1 cellular context compared by ENCODE assay signal in the genomic region with DNA sequence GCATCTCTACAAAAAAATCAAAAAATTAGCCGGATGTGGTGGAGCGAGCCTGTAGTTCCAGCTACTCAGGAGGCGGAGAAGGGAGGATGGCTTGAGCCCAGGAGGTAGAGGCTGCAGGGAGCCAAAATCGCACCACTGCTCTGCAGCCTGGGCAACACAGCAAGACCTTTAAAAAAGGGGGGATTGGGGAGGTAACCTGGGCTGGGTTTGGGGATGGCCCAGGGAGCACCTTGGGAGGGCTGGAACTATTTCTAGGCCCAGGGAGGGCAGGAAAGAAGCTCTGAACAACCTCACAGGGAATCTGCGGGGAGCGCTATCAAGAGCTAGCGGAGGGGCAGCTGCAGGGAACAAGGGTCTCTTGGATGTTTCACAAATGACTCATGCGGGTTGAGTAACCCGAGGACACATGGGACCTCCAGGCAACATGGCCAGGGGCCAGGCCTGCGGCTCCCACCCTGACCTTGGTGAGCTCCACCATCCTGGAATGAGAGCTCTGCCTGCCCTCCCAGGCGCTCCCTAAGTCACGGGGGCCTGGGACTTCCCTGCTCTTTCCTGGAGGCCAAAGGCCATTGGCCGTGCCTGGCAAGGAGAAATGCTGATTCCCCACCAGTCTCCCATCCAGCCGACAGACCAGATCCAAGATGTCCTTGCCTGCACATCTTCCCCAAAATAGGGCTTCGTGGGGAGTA.
TF ChIP-seq lines count a peak whose summit lies in the region.

No MANE protein-coding gene starts in this region.

TF ChIP-seq in HepG2, 621 proteins besides CTCF, POLR2A, EP300 and RAD21 (continued from another document and continues in another):
- TF ChIP-seq, protein P1, sequence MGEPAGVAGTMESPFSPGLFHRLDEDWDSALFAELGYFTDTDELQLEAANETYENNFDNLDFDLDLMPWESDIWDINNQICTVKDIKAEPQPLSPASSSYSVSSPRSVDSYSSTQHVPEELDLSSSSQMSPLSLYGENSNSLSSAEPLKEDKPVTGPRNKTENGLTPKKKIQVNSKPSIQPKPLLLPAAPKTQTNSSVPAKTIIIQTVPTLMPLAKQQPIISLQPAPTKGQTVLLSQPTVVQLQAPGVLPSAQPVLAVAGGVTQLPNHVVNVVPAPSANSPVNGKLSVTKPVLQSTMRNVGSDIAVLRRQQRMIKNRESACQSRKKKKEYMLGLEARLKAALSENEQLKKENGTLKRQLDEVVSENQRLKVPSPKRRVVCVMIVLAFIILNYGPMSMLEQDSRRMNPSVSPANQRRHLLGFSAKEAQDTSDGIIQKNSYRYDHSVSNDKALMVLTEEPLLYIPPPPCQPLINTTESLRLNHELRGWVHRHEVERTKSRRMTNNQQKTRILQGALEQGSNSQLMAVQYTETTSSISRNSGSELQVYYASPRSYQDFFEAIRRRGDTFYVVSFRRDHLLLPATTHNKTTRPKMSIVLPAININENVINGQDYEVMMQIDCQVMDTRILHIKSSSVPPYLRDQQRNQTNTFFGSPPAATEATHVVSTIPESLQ (CRISPR knock-in tag; conservative IDR thresholded peaks at IDR 0.05) = no peak
- TF ChIP-seq ZBTB7B (CRISPR knock-in tag; IDR thresholded peaks at IDR 0.05) = peak; percentile 100
- TF ChIP-seq, protein P2, sequence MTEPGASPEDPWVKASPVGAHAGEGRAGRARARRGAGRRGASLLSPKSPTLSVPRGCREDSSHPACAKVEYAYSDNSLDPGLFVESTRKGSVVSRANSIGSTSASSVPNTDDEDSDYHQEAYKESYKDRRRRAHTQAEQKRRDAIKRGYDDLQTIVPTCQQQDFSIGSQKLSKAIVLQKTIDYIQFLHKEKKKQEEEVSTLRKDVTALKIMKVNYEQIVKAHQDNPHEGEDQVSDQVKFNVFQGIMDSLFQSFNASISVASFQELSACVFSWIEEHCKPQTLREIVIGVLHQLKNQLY (CRISPR knock-in tag; IDR thresholded peaks at IDR 0.05) = peak; percentile 71; the same call in 1 of the 2 replicates
- no peak for TF ChIP-seq ARID2 (CRISPR knock-in tag; IDR thresholded peaks at IDR 0.05; ENCODE audit: borderline replicate concordance)
- no peak for TF ChIP-seq ZSCAN31 (CRISPR knock-in tag; IDR thresholded peaks at IDR 0.05; ENCODE audit: low read depth)
- no peak; the same call in 1 of the 2 replicates for TF ChIP-seq TGIF2 (CRISPR knock-in tag; IDR thresholded peaks at IDR 0.05)
- TF ChIP-seq TP53 (CRISPR knock-in tag; conservative IDR thresholded peaks at IDR 0.05) = 0 out of 2 replicates have a peak, but pooled peaks have one; percentile 39
- TF ChIP-seq SNAI1 (CRISPR knock-in tag; IDR thresholded peaks at IDR 0.05; ENCODE audit: borderline replicate concordance) = no peak
- peak; percentile 69 for TF ChIP-seq POLR2G (IDR thresholded peaks at IDR 0.05; ENCODE audit: low read depth, low read length)
- no peak for TF ChIP-seq ZC3H13 (CRISPR knock-in tag; IDR thresholded peaks at IDR 0.05)
- peak; percentile 81 for TF ChIP-seq FOXK1 (CRISPR knock-in tag; IDR thresholded peaks at IDR 0.05; ENCODE audit: borderline replicate concordance, low read depth)
- TF ChIP-seq, protein P3, sequence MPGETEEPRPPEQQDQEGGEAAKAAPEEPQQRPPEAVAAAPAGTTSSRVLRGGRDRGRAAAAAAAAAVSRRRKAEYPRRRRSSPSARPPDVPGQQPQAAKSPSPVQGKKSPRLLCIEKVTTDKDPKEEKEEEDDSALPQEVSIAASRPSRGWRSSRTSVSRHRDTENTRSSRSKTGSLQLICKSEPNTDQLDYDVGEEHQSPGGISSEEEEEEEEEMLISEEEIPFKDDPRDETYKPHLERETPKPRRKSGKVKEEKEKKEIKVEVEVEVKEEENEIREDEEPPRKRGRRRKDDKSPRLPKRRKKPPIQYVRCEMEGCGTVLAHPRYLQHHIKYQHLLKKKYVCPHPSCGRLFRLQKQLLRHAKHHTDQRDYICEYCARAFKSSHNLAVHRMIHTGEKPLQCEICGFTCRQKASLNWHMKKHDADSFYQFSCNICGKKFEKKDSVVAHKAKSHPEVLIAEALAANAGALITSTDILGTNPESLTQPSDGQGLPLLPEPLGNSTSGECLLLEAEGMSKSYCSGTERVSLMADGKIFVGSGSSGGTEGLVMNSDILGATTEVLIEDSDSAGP (CRISPR knock-in tag; IDR thresholded peaks at IDR 0.05; ENCODE audit: borderline replicate concordance) = peak; percentile 63; the same call in 1 of the 2 replicates
- TF ChIP-seq BORCS8-MEF2B (CRISPR knock-in tag; IDR thresholded peaks at IDR 0.05) = no peak; the same call in 1 of the 2 replicates
- TF ChIP-seq TCF12 (IDR thresholded peaks at IDR 0.05) = no peak
- peak; percentile 70; the same call in 1 of the 2 replicates for TF ChIP-seq TCF12 (CRISPR knock-in tag; IDR thresholded peaks at IDR 0.05)
- no peak for TF ChIP-seq ZBTB49 (CRISPR knock-in tag; IDR thresholded peaks at IDR 0.05; ENCODE audit: borderline replicate concordance)
- no peak for TF ChIP-seq ZNF709 (CRISPR knock-in tag; IDR thresholded peaks at IDR 0.05)
- no peak for TF ChIP-seq ATF7 (IDR thresholded peaks at IDR 0.05)
- peak; percentile 88; the same call in 1 of the 2 replicates for TF ChIP-seq ATF7 (CRISPR knock-in tag; IDR thresholded peaks at IDR 0.05)
- TF ChIP-seq GATAD2A (CRISPR knock-in tag; IDR thresholded peaks at IDR 0.05) = peak; percentile 98
- TF ChIP-seq KLF11 (CRISPR knock-in tag; IDR thresholded peaks at IDR 0.05) = no peak
- peak; percentile 73; the same call in 1 of the 2 replicates for TF ChIP-seq SOX5 (CRISPR knock-in tag; IDR thresholded peaks at IDR 0.05; ENCODE audit: borderline replicate concordance)
- TF ChIP-seq, protein P4, sequence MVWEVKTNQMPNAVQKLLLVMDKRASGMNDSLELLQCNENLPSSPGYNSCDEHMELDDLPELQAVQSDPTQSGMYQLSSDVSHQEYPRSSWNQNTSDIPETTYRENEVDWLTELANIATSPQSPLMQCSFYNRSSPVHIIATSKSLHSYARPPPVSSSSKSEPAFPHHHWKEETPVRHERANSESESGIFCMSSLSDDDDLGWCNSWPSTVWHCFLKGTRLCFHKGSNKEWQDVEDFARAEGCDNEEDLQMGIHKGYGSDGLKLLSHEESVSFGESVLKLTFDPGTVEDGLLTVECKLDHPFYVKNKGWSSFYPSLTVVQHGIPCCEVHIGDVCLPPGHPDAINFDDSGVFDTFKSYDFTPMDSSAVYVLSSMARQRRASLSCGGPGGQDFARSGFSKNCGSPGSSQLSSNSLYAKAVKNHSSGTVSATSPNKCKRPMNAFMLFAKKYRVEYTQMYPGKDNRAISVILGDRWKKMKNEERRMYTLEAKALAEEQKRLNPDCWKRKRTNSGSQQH (CRISPR knock-in tag; IDR thresholded peaks at IDR 0.05; ENCODE audit: low read depth) = no peak
- no peak for TF ChIP-seq ZNF784 (CRISPR knock-in tag; IDR thresholded peaks at IDR 0.05; ENCODE audit: borderline replicate concordance)
- no peak for TF ChIP-seq ZNF737 (CRISPR knock-in tag; IDR thresholded peaks at IDR 0.05; ENCODE audit: borderline replicate concordance)
- TF ChIP-seq, protein P5, sequence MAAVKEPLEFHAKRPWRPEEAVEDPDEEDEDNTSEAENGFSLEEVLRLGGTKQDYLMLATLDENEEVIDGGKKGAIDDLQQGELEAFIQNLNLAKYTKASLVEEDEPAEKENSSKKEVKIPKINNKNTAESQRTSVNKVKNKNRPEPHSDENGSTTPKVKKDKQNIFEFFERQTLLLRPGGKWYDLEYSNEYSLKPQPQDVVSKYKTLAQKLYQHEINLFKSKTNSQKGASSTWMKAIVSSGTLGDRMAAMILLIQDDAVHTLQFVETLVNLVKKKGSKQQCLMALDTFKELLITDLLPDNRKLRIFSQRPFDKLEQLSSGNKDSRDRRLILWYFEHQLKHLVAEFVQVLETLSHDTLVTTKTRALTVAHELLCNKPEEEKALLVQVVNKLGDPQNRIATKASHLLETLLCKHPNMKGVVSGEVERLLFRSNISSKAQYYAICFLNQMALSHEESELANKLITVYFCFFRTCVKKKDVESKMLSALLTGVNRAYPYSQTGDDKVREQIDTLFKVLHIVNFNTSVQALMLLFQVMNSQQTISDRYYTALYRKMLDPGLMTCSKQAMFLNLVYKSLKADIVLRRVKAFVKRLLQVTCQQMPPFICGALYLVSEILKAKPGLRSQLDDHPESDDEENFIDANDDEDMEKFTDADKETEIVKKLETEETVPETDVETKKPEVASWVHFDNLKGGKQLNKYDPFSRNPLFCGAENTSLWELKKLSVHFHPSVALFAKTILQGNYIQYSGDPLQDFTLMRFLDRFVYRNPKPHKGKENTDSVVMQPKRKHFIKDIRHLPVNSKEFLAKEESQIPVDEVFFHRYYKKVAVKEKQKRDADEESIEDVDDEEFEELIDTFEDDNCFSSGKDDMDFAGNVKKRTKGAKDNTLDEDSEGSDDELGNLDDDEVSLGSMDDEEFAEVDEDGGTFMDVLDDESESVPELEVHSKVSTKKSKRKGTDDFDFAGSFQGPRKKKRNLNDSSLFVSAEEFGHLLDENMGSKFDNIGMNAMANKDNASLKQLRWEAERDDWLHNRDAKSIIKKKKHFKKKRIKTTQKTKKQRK (IDR thresholded peaks at IDR 0.05; ENCODE audit: low read length) = no peak
- TF ChIP-seq ZSCAN25 (CRISPR knock-in tag; IDR thresholded peaks at IDR 0.05) = 0 out of 2 replicates have a peak, but pooled peaks have one; percentile 14
- TF ChIP-seq, protein P6, sequence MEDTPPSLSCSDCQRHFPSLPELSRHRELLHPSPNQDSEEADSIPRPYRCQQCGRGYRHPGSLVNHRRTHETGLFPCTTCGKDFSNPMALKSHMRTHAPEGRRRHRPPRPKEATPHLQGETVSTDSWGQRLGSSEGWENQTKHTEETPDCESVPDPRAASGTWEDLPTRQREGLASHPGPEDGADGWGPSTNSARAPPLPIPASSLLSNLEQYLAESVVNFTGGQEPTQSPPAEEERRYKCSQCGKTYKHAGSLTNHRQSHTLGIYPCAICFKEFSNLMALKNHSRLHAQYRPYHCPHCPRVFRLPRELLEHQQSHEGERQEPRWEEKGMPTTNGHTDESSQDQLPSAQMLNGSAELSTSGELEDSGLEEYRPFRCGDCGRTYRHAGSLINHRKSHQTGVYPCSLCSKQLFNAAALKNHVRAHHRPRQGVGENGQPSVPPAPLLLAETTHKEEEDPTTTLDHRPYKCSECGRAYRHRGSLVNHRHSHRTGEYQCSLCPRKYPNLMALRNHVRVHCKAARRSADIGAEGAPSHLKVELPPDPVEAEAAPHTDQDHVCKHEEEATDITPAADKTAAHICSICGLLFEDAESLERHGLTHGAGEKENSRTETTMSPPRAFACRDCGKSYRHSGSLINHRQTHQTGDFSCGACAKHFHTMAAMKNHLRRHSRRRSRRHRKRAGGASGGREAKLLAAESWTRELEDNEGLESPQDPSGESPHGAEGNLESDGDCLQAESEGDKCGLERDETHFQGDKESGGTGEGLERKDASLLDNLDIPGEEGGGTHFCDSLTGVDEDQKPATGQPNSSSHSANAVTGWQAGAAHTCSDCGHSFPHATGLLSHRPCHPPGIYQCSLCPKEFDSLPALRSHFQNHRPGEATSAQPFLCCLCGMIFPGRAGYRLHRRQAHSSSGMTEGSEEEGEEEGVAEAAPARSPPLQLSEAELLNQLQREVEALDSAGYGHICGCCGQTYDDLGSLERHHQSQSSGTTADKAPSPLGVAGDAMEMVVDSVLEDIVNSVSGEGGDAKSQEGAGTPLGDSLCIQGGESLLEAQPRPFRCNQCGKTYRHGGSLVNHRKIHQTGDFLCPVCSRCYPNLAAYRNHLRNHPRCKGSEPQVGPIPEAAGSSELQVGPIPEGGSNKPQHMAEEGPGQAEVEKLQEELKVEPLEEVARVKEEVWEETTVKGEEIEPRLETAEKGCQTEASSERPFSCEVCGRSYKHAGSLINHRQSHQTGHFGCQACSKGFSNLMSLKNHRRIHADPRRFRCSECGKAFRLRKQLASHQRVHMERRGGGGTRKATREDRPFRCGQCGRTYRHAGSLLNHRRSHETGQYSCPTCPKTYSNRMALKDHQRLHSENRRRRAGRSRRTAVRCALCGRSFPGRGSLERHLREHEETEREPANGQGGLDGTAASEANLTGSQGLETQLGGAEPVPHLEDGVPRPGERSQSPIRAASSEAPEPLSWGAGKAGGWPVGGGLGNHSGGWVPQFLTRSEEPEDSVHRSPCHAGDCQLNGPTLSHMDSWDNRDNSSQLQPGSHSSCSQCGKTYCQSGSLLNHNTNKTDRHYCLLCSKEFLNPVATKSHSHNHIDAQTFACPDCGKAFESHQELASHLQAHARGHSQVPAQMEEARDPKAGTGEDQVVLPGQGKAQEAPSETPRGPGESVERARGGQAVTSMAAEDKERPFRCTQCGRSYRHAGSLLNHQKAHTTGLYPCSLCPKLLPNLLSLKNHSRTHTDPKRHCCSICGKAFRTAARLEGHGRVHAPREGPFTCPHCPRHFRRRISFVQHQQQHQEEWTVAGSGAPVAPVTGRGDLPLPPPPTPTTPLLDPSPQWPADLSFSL (CRISPR knock-in tag; IDR thresholded peaks at IDR 0.05) = no peak
- no peak for TF ChIP-seq ZNF850 (CRISPR knock-in tag; conservative IDR thresholded peaks at IDR 0.05)
- TF ChIP-seq PHF20 (CRISPR knock-in tag; IDR thresholded peaks at IDR 0.05) = no peak
- TF ChIP-seq JARID2 (CRISPR knock-in tag; IDR thresholded peaks at IDR 0.05; ENCODE audit: insufficient replicate concordance) = no peak
- peak; percentile 92 for TF ChIP-seq RARA (CRISPR knock-in tag; IDR thresholded peaks at IDR 0.05)
- TF ChIP-seq ZNF101 (CRISPR knock-in tag; IDR thresholded peaks at IDR 0.05; ENCODE audit: borderline replicate concordance, low read depth) = no peak
- TF ChIP-seq ZNF883 (CRISPR knock-in tag; IDR thresholded peaks at IDR 0.05; ENCODE audit: not compliant biosample characterization) = no peak
- peak; percentile 98 for TF ChIP-seq ZBTB7A (CRISPR knock-in tag; IDR thresholded peaks at IDR 0.05)
- TF ChIP-seq SSRP1 (CRISPR knock-in tag; IDR thresholded peaks at IDR 0.05) = no peak
- TF ChIP-seq DR1 (CRISPR knock-in tag; IDR thresholded peaks at IDR 0.05) = no peak
- TF ChIP-seq ZNF776 (CRISPR knock-in tag; IDR thresholded peaks at IDR 0.05) = 0 out of 2 replicates have a peak, but pooled peaks have one; percentile 18
